In genomic region chr21:42466700-42467612, GRCh38 we compare ENCODE assay signal across 9 cellular contexts. TPM values are rescaled to one million over a fixed set of nuclear protein-coding genes. Genes with fewer than 3 reads are reported as not detected.
DNase-seq lines count a peak whose midpoint lies in the region; ATAC-seq and TF ChIP-seq lines count a peak whose summit lies in the region.
"Had no signal": no experiment of that assay in that cellular context is flagged by ENCODE, and none has a peak within 500 bp of the region (broad histone marks: within the 10 kb centered on the region; RNA-seq: fewer than 3 reads in every experiment).

No MANE protein-coding gene starts in this region.

- no peak overlapping the region for H3K4me3 ChIP-seq in cardiac fibroblast (replicated peaks in 1 of 2; ENCODE audit: low read depth in 2 of 2, low read length in 2 of 2)

- ATAC-seq in natural killer cell treated with Interleukin-12 subunit alpha and Interleukin-12 subunit beta and Interleukin-15 and Interleukin-18, amount 100 ng/mL, for 72 hours = peak; percentile 46
- ATAC-seq in HG03097 (IDR thresholded peaks at IDR 0.05; ENCODE audit: low FRiP score, unreplicated experiment) (no peak), GM19452 (IDR thresholded peaks at IDR 0.05; ENCODE audit: unreplicated experiment) (no peak), HG02870 (IDR thresholded peaks at IDR 0.05; ENCODE audit: unreplicated experiment) (no peak)

- TF ChIP-seq CTCF in GM12872 (IDR thresholded peaks at IDR 0.05; ENCODE audit: insufficient read depth, low read depth, low read length) (peak; percentile 67), cardiac fibroblast (IDR thresholded peaks at IDR 0.05; ENCODE audit: low read depth, low read length) (peak; percentile 23)

- peak overlapping the region; percentile 1 for H3K4me3 Mint-ChIP-seq in natural killer cell treated with Interleukin-12 subunit alpha and Interleukin-12 subunit beta and Interleukin-15 and Interleukin-18, amount 100 ng/mL, for 72 hours

- peaks cover 10 to 12% of the 10 kb centered on the region in 2 donors for H3K27me3 Mint-ChIP-seq in natural killer cell treated with Interleukin-12 subunit alpha and Interleukin-12 subunit beta and Interleukin-15 and Interleukin-18, amount 100 ng/mL, for 72 hours

- peak; percentile 30 for DNase-seq in 8988T
- DNase-seq in NCI-H748 (lab: John Stamatoyannopoulos, UW; ENCODE audit: unreplicated experiment) = peak; percentile 68
- DNase-seq in cardiac fibroblast (ENCODE audit: low read depth in 2 of 2) = peak; percentile 23 to 46
- DNase-seq in natural killer cell treated with Interleukin-12 subunit alpha and Interleukin-12 subunit beta and Interleukin-15 and Interleukin-18, amount 100 ng/mL, for 72 hours (ENCODE audit: low spot score) = peak; percentile 41

- H3K27ac Mint-ChIP-seq in natural killer cell treated with Interleukin-12 subunit alpha and Interleukin-12 subunit beta and Interleukin-15 and Interleukin-18, amount 100 ng/mL, for 72 hours = no peak overlapping the region
- H3K27ac Mint-ChIP-seq: activated naive CD4-positive, alpha-beta T cell treated with anti-CD3 and anti-CD28 coated beads, Interleukin-2, amount 50 U/mL, for 72 hours had no signal

- H3K9me3 Mint-ChIP-seq in natural killer cell treated with Interleukin-12 subunit alpha and Interleukin-12 subunit beta and Interleukin-15 and Interleukin-18, amount 100 ng/mL, for 72 hours = no peaks in the 10 kb centered on the region

- H3K4me1 Mint-ChIP-seq in natural killer cell treated with Interleukin-12 subunit alpha and Interleukin-12 subunit beta and Interleukin-15 and Interleukin-18, amount 100 ng/mL, for 72 hours (ENCODE audit: low read depth in 2 of 2) = peaks cover 33 to 42% of the 10 kb centered on the region in 2 donors

- no peaks in the 10 kb centered on the region for H3K36me3 Mint-ChIP-seq in natural killer cell treated with Interleukin-12 subunit alpha and Interleukin-12 subunit beta and Interleukin-15 and Interleukin-18, amount 100 ng/mL, for 72 hours

RNA-seq across cellular contexts. Expression of gene RSPH1, which starts 29.1 kb away (rescaled TPM):
- total RNA-seq in natural killer cell treated with Interleukin-12 subunit alpha and Interleukin-12 subunit beta and Interleukin-15 and Interleukin-18, amount 100 ng/mL, for 72 hours = under 1 TPM in 1 of 2 donors, not detected in 1; 0.25 TPM

RNA-seq across cellular contexts. Expression of gene SLC37A1, which starts 46.7 kb away (rescaled TPM):
- total RNA-seq in natural killer cell treated with Interleukin-12 subunit alpha and Interleukin-12 subunit beta and Interleukin-15 and Interleukin-18, amount 100 ng/mL, for 72 hours = 10 to 100 TPM; 17.2 to 22.5 TPM

Comparison
In these comparisons a context has a peak if more than half of its experiments do, and no peak if none do; other contexts are left out.
1. ATAC-seq: peak in natural killer cell treated with Interleukin-12 subunit alpha and Interleukin-12 subunit beta and Interleukin-15 and Interleukin-18, amount 100 ng/mL, for 72 hours (2 of 2); none in HG03097 (single experiment), GM19452 (single experiment) and HG02870 (single experiment).
2. Peak in every context shown above with its lines, with median percentiles within 50 percentile points of each other: DNase-seq.